ENCODE assay signal across 8 cellular contexts in genomic region chrX:154761977-154762528, GRCh38. TPM values are rescaled to one million over a fixed set of nuclear protein-coding genes. Genes with fewer than 3 reads are reported as not detected.
A peak's percentile ranks its signal among the peaks of the same experiment; 100 is the strongest.
DNase-seq lines count a peak whose midpoint lies in the region; ATAC-seq and TF ChIP-seq lines count a peak whose summit lies in the region.

No MANE protein-coding gene starts in this region.

- no peaks in the 10 kb centered on the region for H3K9me2 ChIP-seq in Karpas-422 (replicated peaks; ENCODE audit: insufficient read depth, low read length)

- no peak for TF ChIP-seq POLR2A in tibial nerve (IDR thresholded peaks at IDR 0.05)

- H3K9me3 Mint-ChIP-seq in CD4-positive, CD25-positive, alpha-beta regulatory T cell: peaks cover 0 to 2% (median 0%) of the 10 kb centered on the region in 7 donors
- H3K9me3 Mint-ChIP-seq in activated naive CD8-positive, alpha-beta T cell treated with anti-CD3 and anti-CD28 coated beads, Interleukin-2, amount 10 ng/mL, durations not matched to agents 7 days and 5 days: no peaks in the 10 kb centered on the region

- WGBS in tibial nerve, 2 donors: 13 to 58% methylated on average over 10 of the region's 10 CpGs

- POLR2A ChIA-PET in activated naive CD8-positive, alpha-beta T cell treated with anti-CD3 and anti-CD28 coated beads, Interleukin-2, amount 10 ng/mL, durations not matched to agents 7 days and 5 days (lab: Charles Lee): interaction anchor here (0.8 to 2.2 kb wide), 6 partner anchors 11 to 72 kb away, joined by 3 to 20 read pairs (median 6); partner anchors contain the start of genes GAB3, MPP1 and SMIM9

- H3K27ac ChIP-seq in CD4-positive, CD25-positive, alpha-beta regulatory T cell (ENCODE audit: insufficient read depth, low read length, poor library complexity, severe bottlenecking): peak overlapping the region; percentile 81
- H3K27ac ChIP-seq in Karpas-422 (ENCODE audit: low read length) (peak overlapping the region; percentile 75), tibial nerve (peak overlapping the region in 3 of 4 donors; percentile 39 to 81 (median 59))

- TF ChIP-seq CTCF in tibial nerve (IDR thresholded peaks at IDR 0.05): no peak

- no peaks in the 10 kb centered on the region for H3K27me3 ChIP-seq in CD4-positive, CD25-positive, alpha-beta regulatory T cell (ENCODE audit: control insufficient read depth, insufficient read depth, low read length)
- H3K27me3 ChIP-seq in Karpas-422 (ENCODE audit: low read length) (no peaks in the 10 kb centered on the region), tibial nerve (no peaks in the 10 kb centered on the region)

- peaks cover 17% of the 10 kb centered on the region for H3K4me1 ChIP-seq in CD4-positive, CD25-positive, alpha-beta regulatory T cell (ENCODE audit: control insufficient read depth, insufficient read depth, low read length, poor library complexity, severe bottlenecking)
- peaks cover 14% of the 10 kb centered on the region for H3K4me1 ChIP-seq in Karpas-422 (ENCODE audit: low read length)
- H3K4me1 ChIP-seq in tibial nerve: peaks cover 0 to 16% (median 0%) of the 10 kb centered on the region in 4 donors

- peaks cover 22% of the 10 kb centered on the region for H3K36me3 ChIP-seq in CD4-positive, CD25-positive, alpha-beta regulatory T cell (ENCODE audit: control insufficient read depth, insufficient read depth, low read length)
- H3K36me3 ChIP-seq in Karpas-422 (ENCODE audit: insufficient read depth, low read length) (peaks cover 23% of the 10 kb centered on the region), tibial nerve (peaks cover 0 to 17% (median 0%) of the 10 kb centered on the region in 3 donors)

- 0 out of 2 replicates have a peak overlapping the region, but pooled peaks have one; percentile 73 for H2AFZ ChIP-seq in Karpas-422 (ENCODE audit: low read length)

- no peak for TF ChIP-seq EP300 in tibial nerve (IDR thresholded peaks at IDR 0.05)

- H3K79me2 ChIP-seq in Karpas-422 (ENCODE audit: low read length): peaks cover 31% of the 10 kb centered on the region

- no peak for DNase-seq in CD4-positive, CD25-positive, alpha-beta regulatory T cell
- DNase-seq in Karpas-422 (no peak), left kidney (ENCODE audit: low read depth, low spot score) (peak; percentile 34), tibial nerve (ENCODE audit: low spot score in 2 of 2) (no peak), NOMO-1 treated with DMSO at 0.1 percent for 48 hours (lab: John Stamatoyannopoulos, UW; ENCODE audit: unreplicated experiment) (no peak)
- DNase-seq in activated naive CD8-positive, alpha-beta T cell treated with anti-CD3 and anti-CD28 coated beads, Interleukin-2, amount 10 ng/mL, durations not matched to agents 7 days and 5 days: no peak
- DNase-seq in activated effector memory CD4-positive, alpha-beta T cell treated with anti-CD3 and anti-CD28 coated beads, Interleukin-2, amount 50 U/mL, for 16 hours: no peak

- peaks cover 3% of the 10 kb centered on the region for H3K36me3 Mint-ChIP-seq in CD4-positive, CD25-positive, alpha-beta regulatory T cell
- peaks cover 5% of the 10 kb centered on the region for H3K36me3 Mint-ChIP-seq in activated naive CD8-positive, alpha-beta T cell treated with anti-CD3 and anti-CD28 coated beads, Interleukin-2, amount 10 ng/mL, durations not matched to agents 7 days and 5 days

- peak overlapping the region; percentile 7 to 87 (median 57) for H3K27ac Mint-ChIP-seq in CD4-positive, CD25-positive, alpha-beta regulatory T cell
- peak overlapping the region; percentile 89 for H3K27ac Mint-ChIP-seq in activated naive CD8-positive, alpha-beta T cell treated with anti-CD3 and anti-CD28 coated beads, Interleukin-2, amount 10 ng/mL, durations not matched to agents 7 days and 5 days

- no peaks in the 10 kb centered on the region for H3K27me3 Mint-ChIP-seq in CD4-positive, CD25-positive, alpha-beta regulatory T cell
- H3K27me3 Mint-ChIP-seq in activated naive CD8-positive, alpha-beta T cell treated with anti-CD3 and anti-CD28 coated beads, Interleukin-2, amount 10 ng/mL, durations not matched to agents 7 days and 5 days: no peaks in the 10 kb centered on the region

- peaks cover 3 to 26% (median 14%) of the 10 kb centered on the region in 4 donors for H3K4me1 Mint-ChIP-seq in CD4-positive, CD25-positive, alpha-beta regulatory T cell
- peaks cover 23% of the 10 kb centered on the region for H3K4me1 Mint-ChIP-seq in activated naive CD8-positive, alpha-beta T cell treated with anti-CD3 and anti-CD28 coated beads, Interleukin-2, amount 10 ng/mL, durations not matched to agents 7 days and 5 days

- H3K4me3 Mint-ChIP-seq in CD4-positive, CD25-positive, alpha-beta regulatory T cell: peak overlapping the region; percentile 90 to 98 (median 94)
- peak overlapping the region; percentile 84 for H3K4me3 Mint-ChIP-seq in activated naive CD8-positive, alpha-beta T cell treated with anti-CD3 and anti-CD28 coated beads, Interleukin-2, amount 10 ng/mL, durations not matched to agents 7 days and 5 days

- H3K4me2 ChIP-seq in Karpas-422 (ENCODE audit: low read depth, low read length, poor library complexity, severe bottlenecking): peak overlapping the region; percentile 76

- H4K20me1 ChIP-seq in Karpas-422 (ENCODE audit: insufficient read depth, low read depth, low read length): peaks cover 9% of the 10 kb centered on the region; the same call in 1 of the 2 replicates

- no peaks in the 10 kb centered on the region for H3K9me3 ChIP-seq in CD4-positive, CD25-positive, alpha-beta regulatory T cell (ENCODE audit: control insufficient read depth in 2 of 2, low read length in 2 of 2)
- H3K9me3 ChIP-seq in Karpas-422 (ENCODE audit: low read length) (no peaks in the 10 kb centered on the region), tibial nerve (no peaks in the 10 kb centered on the region)

- ATAC-seq in CD4-positive, CD25-positive, alpha-beta regulatory T cell (ENCODE audit: low read depth in 2 of 2): no peak
- ATAC-seq in activated naive CD8-positive, alpha-beta T cell treated with anti-CD3 and anti-CD28 coated beads, Interleukin-2, amount 10 ng/mL, durations not matched to agents 7 days and 5 days (ENCODE audit: low read depth): no peak
- ATAC-seq in esophagus mucosa: no peak

- peak overlapping the region; percentile 71 for H3K9ac ChIP-seq in Karpas-422 (ENCODE audit: low read length)

- peak overlapping the region; percentile 89 for H3K4me3 ChIP-seq in CD4-positive, CD25-positive, alpha-beta regulatory T cell (ENCODE audit: low read depth, low read length)
- H3K4me3 ChIP-seq in Karpas-422 (ENCODE audit: low read length): peak overlapping the region; percentile 65
- peak overlapping the region in 3 of 4 donors; percentile 50 to 79 (median 59) for H3K4me3 ChIP-seq in tibial nerve

RNA-seq across cellular contexts. Expression of gene DKC1, which starts 0.6 kb away (rescaled TPM):
- 55.0 TPM for total RNA-seq in CD4-positive, CD25-positive, alpha-beta regulatory T cell
- polyA plus RNA-seq in CD4-positive, CD25-positive, alpha-beta regulatory T cell: 10 to 100 TPM; 28.3 to 44.8 (median 38.0) TPM
- 58.6 and 94.0 TPM in 2 replicates for total RNA-seq in Karpas-422 (2014; rRNA removed; shearing (Covaris generic); ENCODE audit: low replicate concordance)
- 10 to 100 TPM; 67.2 to 70.5 TPM for total RNA-seq in activated naive CD8-positive, alpha-beta T cell treated with anti-CD3 and anti-CD28 coated beads, Interleukin-2, amount 10 ng/mL, durations not matched to agents 7 days and 5 days
- total RNA-seq in tibial nerve: 10 to 100 TPM; 24.1 to 37.8 (median 29.4) TPM
- 44.8 TPM for total RNA-seq in esophagus mucosa

RNA-seq across cellular contexts. Expression of gene GAB3, which starts 11.2 kb away (rescaled TPM):
- total RNA-seq in CD4-positive, CD25-positive, alpha-beta regulatory T cell: 6.0 TPM
- polyA plus RNA-seq in CD4-positive, CD25-positive, alpha-beta regulatory T cell: 1 to 10 TPM in 1 of 4 donors, under 1 TPM in 3; 0.07 to 1.5 (median 0.55) TPM
- total RNA-seq in Karpas-422 (2014; rRNA removed; shearing (Covaris generic); ENCODE audit: low replicate concordance): 3.5 and 26.2 TPM in 2 replicates
- 10 to 100 TPM; 17.7 to 18.7 TPM for total RNA-seq in activated naive CD8-positive, alpha-beta T cell treated with anti-CD3 and anti-CD28 coated beads, Interleukin-2, amount 10 ng/mL, durations not matched to agents 7 days and 5 days
- total RNA-seq in tibial nerve: 1 to 10 TPM; 5.1 to 7.5 (median 5.8) TPM
- total RNA-seq in esophagus mucosa: 0.52 TPM

RNA-seq across cellular contexts. Expression of gene MPP1, which starts 43.2 kb away (rescaled TPM):
- 12.9 TPM for total RNA-seq in CD4-positive, CD25-positive, alpha-beta regulatory T cell
- 10 to 100 TPM; 11.3 to 24.0 (median 12.7) TPM for polyA plus RNA-seq in CD4-positive, CD25-positive, alpha-beta regulatory T cell
- 5.7 and 10.7 TPM in 2 replicates for total RNA-seq in Karpas-422 (2014; rRNA removed; shearing (Covaris generic); ENCODE audit: low replicate concordance)
- 10 to 100 TPM; 59.8 to 64.9 TPM for total RNA-seq in activated naive CD8-positive, alpha-beta T cell treated with anti-CD3 and anti-CD28 coated beads, Interleukin-2, amount 10 ng/mL, durations not matched to agents 7 days and 5 days
- total RNA-seq in tibial nerve (10 to 100 TPM; 14.3 to 43.2 (median 17.0) TPM), esophagus mucosa (6.3 TPM)
